ENCODE assay signal across 7 cellular contexts in the genomic region with DNA sequence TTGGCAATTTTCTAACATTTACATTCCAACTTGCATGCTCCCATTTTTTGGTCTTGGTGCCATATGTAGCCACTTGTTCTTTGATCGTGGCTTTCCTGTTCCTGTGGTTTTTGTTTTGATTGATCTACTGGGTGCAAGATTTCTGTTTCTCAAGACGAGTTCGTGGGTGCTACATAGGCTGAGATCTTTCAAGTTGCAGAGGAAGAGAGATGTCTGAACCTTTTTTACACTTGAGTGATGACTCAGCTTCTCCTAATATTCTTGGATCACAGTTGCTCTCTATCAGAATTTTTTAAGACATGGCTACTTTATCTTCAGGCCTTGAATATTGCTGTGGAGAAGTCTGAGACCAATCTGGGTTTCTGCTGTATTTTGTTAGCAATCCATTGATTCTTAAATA.
DNase-seq lines count a peak whose midpoint lies in the region; ATAC-seq and TF ChIP-seq lines count a peak whose summit lies in the region.
"Not testable (repeated sequence)": the region's sequence is repeated elsewhere in the genome, so short reads cannot be mapped to it uniquely, and the experiment has no call there.

No MANE protein-coding gene starts in this region.

- H3K9me3 ChIP-seq in OCI-LY1 (ENCODE audit: low read length) = not testable (repeated sequence)

- H3K9me2 ChIP-seq in OCI-LY1 (ENCODE audit: low read depth, low read length) = not testable (repeated sequence)

- not testable (repeated sequence) for H3K27me3 ChIP-seq in OCI-LY1 (ENCODE audit: insufficient read depth, low read length)

- H3K4me3 Mint-ChIP-seq in activated CD4-positive, alpha-beta T cell treated with anti-CD3 and anti-CD28 coated beads, Interleukin-2, amount 10 ng/mL, durations not matched to agents 24 days and 14 days = peak overlapping the region; percentile 80
- peak overlapping the region; percentile 63 to 89 (median 80) for H3K4me3 Mint-ChIP-seq in naive thymus-derived CD8-positive, alpha-beta T cell

- H3K9ac ChIP-seq in OCI-LY1 (ENCODE audit: low read length) = not testable (repeated sequence)

- not testable (repeated sequence) for TF ChIP-seq CTCF in OCI-LY1 (IDR thresholded peaks at IDR 0.05; ENCODE audit: low read length); fibroblast of pulmonary artery (IDR thresholded peaks at IDR 0.05; ENCODE audit: low read length, missing control alignments)

- H4K20me1 ChIP-seq in OCI-LY1 (ENCODE audit: insufficient read depth, low read length) = not testable (repeated sequence)

- H3K79me2 ChIP-seq in OCI-LY1 (ENCODE audit: insufficient read depth, low read length) = not testable (repeated sequence)

- not testable (repeated sequence) for H3K4me1 ChIP-seq in OCI-LY1 (ENCODE audit: insufficient read depth, low read length, severe bottlenecking)

- not testable (repeated sequence) for H3K4me1 Mint-ChIP-seq in activated CD4-positive, alpha-beta T cell treated with anti-CD3 and anti-CD28 coated beads, Interleukin-2, amount 10 ng/mL, durations not matched to agents 24 days and 14 days; naive thymus-derived CD8-positive, alpha-beta T cell

- POLR2A ChIA-PET in naive thymus-derived CD8-positive, alpha-beta T cell (lab: Charles Lee) = not testable (repeated sequence)

- intact Hi-C loops in activated CD4-positive, alpha-beta T cell treated with anti-CD3 and anti-CD28 coated beads, Interleukin-2, amount 10 ng/mL, durations not matched to agents 24 days and 14 days (cut with micrococcal nuclease) = not testable (repeated sequence)

- H3F3A ChIP-seq in OCI-LY1 (ENCODE audit: insufficient read depth, low read length) = not testable (repeated sequence)

- H3K36me3 Mint-ChIP-seq in activated CD4-positive, alpha-beta T cell treated with anti-CD3 and anti-CD28 coated beads, Interleukin-2, amount 10 ng/mL, durations not matched to agents 24 days and 14 days (ENCODE audit: low read depth); activated naive CD4-positive, alpha-beta T cell treated with anti-CD3 and anti-CD28 coated beads, Interleukin-2, amount 50 U/mL, for 72 hours; naive thymus-derived CD8-positive, alpha-beta T cell: not testable (repeated sequence)

- not testable (repeated sequence) for H3K36me3 ChIP-seq in OCI-LY1 (ENCODE audit: insufficient read depth, low read length)

- not testable (repeated sequence) for H3K27ac ChIP-seq in OCI-LY1 (ENCODE audit: low read depth, low read length, poor library complexity, severe bottlenecking)

- H3K9me3 Mint-ChIP-seq in activated CD4-positive, alpha-beta T cell treated with anti-CD3 and anti-CD28 coated beads, Interleukin-2, amount 10 ng/mL, durations not matched to agents 24 days and 14 days; activated naive CD4-positive, alpha-beta T cell treated with anti-CD3 and anti-CD28 coated beads, Interleukin-2, amount 50 U/mL, for 72 hours; naive thymus-derived CD8-positive, alpha-beta T cell: not testable (repeated sequence)

- H3K27ac Mint-ChIP-seq in activated CD4-positive, alpha-beta T cell treated with anti-CD3 and anti-CD28 coated beads, Interleukin-2, amount 10 ng/mL, durations not matched to agents 24 days and 14 days = peak overlapping the region; percentile 93
- peak overlapping the region in 1 of 2 donors; percentile 22 for H3K27ac Mint-ChIP-seq in activated naive CD4-positive, alpha-beta T cell treated with anti-CD3 and anti-CD28 coated beads, Interleukin-2, amount 50 U/mL, for 72 hours
- peak overlapping the region in 4 of 10 donors; percentile 15 to 70 (median 60) for H3K27ac Mint-ChIP-seq in naive thymus-derived CD8-positive, alpha-beta T cell

- H2AFZ ChIP-seq in OCI-LY1 (ENCODE audit: low read length) = not testable (repeated sequence)

- ATAC-seq in GM18520 (IDR thresholded peaks at IDR 0.05; ENCODE audit: unreplicated experiment) = peak; percentile 46
- peak; percentile 34 for ATAC-seq in HG02798 (IDR thresholded peaks at IDR 0.05; ENCODE audit: poor library complexity, unreplicated experiment)
- peak; percentile 77 to 90 for ATAC-seq in activated naive CD4-positive, alpha-beta T cell treated with anti-CD3 and anti-CD28 coated beads, Interleukin-2, amount 50 U/mL, for 72 hours
- peak; percentile 72 to 74 for ATAC-seq in naive thymus-derived CD8-positive, alpha-beta T cell

- H3K4me2 ChIP-seq in OCI-LY1 (ENCODE audit: low read length) = peak overlapping the region; percentile 53

- peak; percentile 55 for DNase-seq in activated CD4-positive, alpha-beta T cell treated with anti-CD3 and anti-CD28 coated beads, Interleukin-2, amount 10 ng/mL, durations not matched to agents 24 days and 14 days
- not testable (repeated sequence) for DNase-seq in activated naive CD4-positive, alpha-beta T cell treated with anti-CD3 and anti-CD28 coated beads, Interleukin-2, amount 50 U/mL, for 72 hours (ENCODE audit: low spot score in 2 of 2); fibroblast of pulmonary artery (ENCODE audit: low read depth)
- DNase-seq in naive thymus-derived CD8-positive, alpha-beta T cell = peak in 1 of 10 donors; percentile 0

- H3K27me3 Mint-ChIP-seq in activated CD4-positive, alpha-beta T cell treated with anti-CD3 and anti-CD28 coated beads, Interleukin-2, amount 10 ng/mL, durations not matched to agents 24 days and 14 days; naive thymus-derived CD8-positive, alpha-beta T cell: not testable (repeated sequence)

- H3K4me3 ChIP-seq in OCI-LY1 (ENCODE audit: low read depth, low read length, poor library complexity, severe bottlenecking) (peak overlapping the region; percentile 7), fibroblast of pulmonary artery (replicated peaks; ENCODE audit: low read depth, low read length) (peak overlapping the region; percentile 17)
